In genomic region chr7:151010307-151011096, GRCh38 we compare ENCODE assay signal across 11 cellular contexts. TPM values are rescaled to one million over a fixed set of nuclear protein-coding genes. Genes with fewer than 3 reads are reported as not detected.
A peak's percentile ranks its signal among the peaks of the same experiment; 100 is the strongest.
DNase-seq lines count a peak whose midpoint lies in the region; ATAC-seq and TF ChIP-seq lines count a peak whose summit lies in the region.
"Had no signal": no experiment of that assay in that cellular context is flagged by ENCODE, and none has a peak within 500 bp of the region (broad histone marks: within the 10 kb centered on the region; RNA-seq: fewer than 3 reads in every experiment).

No MANE protein-coding gene starts in this region.

- TF ChIP-seq POLR2A in esophagus squamous epithelium (IDR thresholded peaks at IDR 0.05) = no peak

- H3K36me3 ChIP-seq in esophagus squamous epithelium (no peaks in the 10 kb centered on the region), colonic mucosa (no peaks in the 10 kb centered on the region)
- H3K36me3 ChIP-seq: stomach had no signal

- H3K27me3 ChIP-seq in esophagus squamous epithelium (peaks cover 0 to 86% (median 5%) of the 10 kb centered on the region in 4 donors), colonic mucosa (no peaks in the 10 kb centered on the region)

- ATAC-seq in HG02642 (IDR thresholded peaks at IDR 0.05; ENCODE audit: poor library complexity, unreplicated experiment) = no peak

- intact Hi-C loops in esophagus squamous epithelium (cut with DNase I) (no loop called here), colonic mucosa (cut with DNase I) (no loop called here)

- peak; percentile 63 for DNase-seq in activated CD4-positive, alpha-beta T cell treated with anti-CD3 and anti-CD28 coated beads for 48 hours
- no peak for DNase-seq in activated CD4-positive, alpha-beta T cell treated with anti-CD3 and anti-CD28 coated beads, Interleukin-2, amount 50 U/mL, for 4 hours
- DNase-seq in UCSD-AML1 (lab: John Stamatoyannopoulos, UW; ENCODE audit: unreplicated experiment) (peak; percentile 51), esophagus squamous epithelium (lab: John Stamatoyannopoulos, UW) (no peak), colonic mucosa (no peak), NCI-H2107 (lab: John Stamatoyannopoulos, UW) (no peak)
- DNase-seq in stimulated activated CD4-positive, alpha-beta T cell treated with anti-CD3 and anti-CD28 coated beads, Interleukin-4, amount 100 ng/mL, for 24 hours = peak; percentile 44
- DNase-seq: KG1, stomach had no signal

- no peak overlapping the region for H3K9ac ChIP-seq in colonic mucosa (ENCODE audit: low read depth in 2 of 2, low read length in 2 of 2)

- no peak for TF ChIP-seq CTCF in esophagus squamous epithelium (IDR thresholded peaks at IDR 0.05)
- no peak for TF ChIP-seq CTCF in colonic mucosa (IDR thresholded peaks at IDR 0.05)

- 8 to 15% methylated on average over 2 to 4 of the region's 18 CpGs for WGBS in esophagus squamous epithelium, 2 donors

- H3K4me3 ChIP-seq in esophagus squamous epithelium (no peak overlapping the region), colonic mucosa (no peak overlapping the region)
- H3K4me3 ChIP-seq: stomach had no signal

- H3K9me3 ChIP-seq in esophagus squamous epithelium (no peaks in the 10 kb centered on the region), colonic mucosa (no peaks in the 10 kb centered on the region)
- H3K9me3 ChIP-seq: stomach had no signal

- peak overlapping the region in 3 of 4 donors; percentile 43 to 63 (median 58) for H3K27ac ChIP-seq in esophagus squamous epithelium
- no peak overlapping the region for H3K27ac ChIP-seq in colonic mucosa

- H3K4me1 ChIP-seq in esophagus squamous epithelium (peaks cover 12 to 87% (median 35%) of the 10 kb centered on the region in 3 donors), colonic mucosa (no peaks in the 10 kb centered on the region)

RNA-seq across cellular contexts. Expression of gene ATG9B, which starts 13.8 kb away (rescaled TPM):
- 10 to 100 TPM in 2 of 4 donors, 1 to 10 TPM in 2; 1.5 to 45.2 (median 12.8) TPM for total RNA-seq in esophagus squamous epithelium
- total RNA-seq in colonic mucosa = 1 to 10 TPM in 1 of 2 donors, under 1 TPM in 1; 0.66 to 1.2 TPM

RNA-seq across cellular contexts. Expression of gene ABCB8, which starts 17.7 kb away (rescaled TPM):
- total RNA-seq in esophagus squamous epithelium (10 to 100 TPM; 23.1 to 41.0 (median 26.1) TPM), colonic mucosa (10 to 100 TPM; 26.7 to 59.5 TPM)

RNA-seq across cellular contexts. Expression of gene NOS3, which starts 19.7 kb away (rescaled TPM):
- total RNA-seq in esophagus squamous epithelium = 1 to 10 TPM; 1.4 to 3.2 (median 2.2) TPM
- 1 to 10 TPM; 4.0 to 4.2 TPM for total RNA-seq in colonic mucosa
- total RNA-seq: myocyte had no signal

RNA-seq across cellular contexts. Expression of gene KCNH2, which starts 32.4 kb away (rescaled TPM):
- total RNA-seq in esophagus squamous epithelium (1 to 10 TPM in 1 of 4 donors, under 1 TPM in 3; 0.19 to 2.5 (median 0.72) TPM), colonic mucosa (1 to 10 TPM; 3.3 to 8.8 TPM)

RNA-seq across cellular contexts. Expression of gene ASIC3, which starts 37.8 kb away (rescaled TPM):
- under 1 TPM in 2 of 4 donors, not detected in 2; 0.40 to 0.95 TPM for total RNA-seq in esophagus squamous epithelium
- total RNA-seq in colonic mucosa = 1 to 10 TPM; 1.0 to 2.2 TPM

Comparison
In these comparisons a context has a peak if more than half of its experiments do, and no peak if none do; other contexts are left out.
1. DNase-seq: peak in activated CD4-positive, alpha-beta T cell treated with anti-CD3 and anti-CD28 coated beads for 48 hours (single experiment), UCSD-AML1 (single experiment) and stimulated activated CD4-positive, alpha-beta T cell treated with anti-CD3 and anti-CD28 coated beads, Interleukin-4, amount 100 ng/mL, for 24 hours (single experiment); none in activated CD4-positive, alpha-beta T cell treated with anti-CD3 and anti-CD28 coated beads, Interleukin-2, amount 50 U/mL, for 4 hours (0 of 2), esophagus squamous epithelium (single experiment), colonic mucosa (single experiment) and NCI-H2107 (single experiment).